Comparison of ENCODE assay signal across 8 cellular contexts in the genomic region with DNA sequence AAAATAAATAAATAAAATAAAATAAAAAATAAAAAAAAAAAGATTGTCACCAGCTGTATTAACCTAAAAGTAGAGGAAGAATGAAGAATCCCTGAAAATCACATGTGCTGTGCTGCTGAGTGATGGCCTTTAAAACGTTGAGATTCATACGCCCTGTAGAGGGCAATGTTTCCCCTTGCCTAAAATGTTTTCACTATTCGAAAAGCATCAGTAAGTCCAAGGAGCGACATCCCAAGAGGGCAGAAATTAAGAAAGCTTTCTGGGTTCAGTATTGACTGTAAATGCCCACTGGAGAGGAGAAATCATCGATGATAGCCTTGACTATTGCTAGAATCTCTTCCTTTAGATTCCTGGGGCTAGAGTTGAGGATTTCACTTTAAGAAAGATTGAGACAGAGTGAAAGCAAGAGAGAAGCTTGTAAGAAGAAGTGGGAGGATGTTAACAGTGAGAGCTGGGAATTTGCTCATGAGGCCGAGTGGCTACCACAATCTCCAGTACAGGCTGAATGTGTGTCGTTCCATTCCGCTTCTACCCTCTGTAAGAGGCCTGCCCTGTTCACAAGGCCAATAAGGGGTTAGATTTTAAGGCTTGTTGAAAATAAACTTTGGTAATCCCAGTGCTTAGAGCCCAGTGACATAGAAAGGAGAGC.
DNase-seq lines count a peak whose midpoint lies in the region; ATAC-seq and TF ChIP-seq lines count a peak whose summit lies in the region.

No MANE protein-coding gene starts in this region.

- POLR2A ChIA-PET in activated naive CD8-positive, alpha-beta T cell treated with anti-CD3 and anti-CD28 coated beads, Interleukin-2, amount 10 ng/mL, durations not matched to agents 7 days and 5 days (lab: Charles Lee) = no interaction called here

- DNase-seq in activated naive CD8-positive, alpha-beta T cell treated with anti-CD3 and anti-CD28 coated beads, Interleukin-2, amount 10 ng/mL, durations not matched to agents 7 days and 5 days = no peak
- no peak for DNase-seq in activated naive CD8-positive, alpha-beta T cell treated with anti-CD3 and anti-CD28 coated beads, Interleukin-2, amount 50 U/mL, for 24 hours
- DNase-seq in NCI-H187 treated with DMSO at 0.1 percent for 48 hours (lab: John Stamatoyannopoulos, UW) = peak; percentile 8
- DNase-seq in adipocyte (ENCODE audit: low read depth) = peak; percentile 87
- no peak for DNase-seq in left ventricle myocardium inferior
- DNase-seq in sciatic nerve (ENCODE audit: low spot score) = no peak
- DNase-seq in ureter (ENCODE audit: low spot score) = no peak

- no peak overlapping the region for H3K27ac Mint-ChIP-seq in activated naive CD8-positive, alpha-beta T cell treated with anti-CD3 and anti-CD28 coated beads, Interleukin-2, amount 10 ng/mL, durations not matched to agents 7 days and 5 days
- no peak overlapping the region for H3K27ac Mint-ChIP-seq in activated naive CD8-positive, alpha-beta T cell treated with anti-CD3 and anti-CD28 coated beads, Interleukin-2, amount 50 U/mL, for 24 hours

- H3K36me3 Mint-ChIP-seq in activated naive CD8-positive, alpha-beta T cell treated with anti-CD3 and anti-CD28 coated beads, Interleukin-2, amount 10 ng/mL, durations not matched to agents 7 days and 5 days = no peaks in the 10 kb centered on the region
- H3K36me3 Mint-ChIP-seq in activated naive CD8-positive, alpha-beta T cell treated with anti-CD3 and anti-CD28 coated beads, Interleukin-2, amount 50 U/mL, for 24 hours (ENCODE audit: low read depth) = no peaks in the 10 kb centered on the region

- H3K4me3 Mint-ChIP-seq in activated naive CD8-positive, alpha-beta T cell treated with anti-CD3 and anti-CD28 coated beads, Interleukin-2, amount 10 ng/mL, durations not matched to agents 7 days and 5 days = peak overlapping the region; percentile 61
- H3K4me3 Mint-ChIP-seq in activated naive CD8-positive, alpha-beta T cell treated with anti-CD3 and anti-CD28 coated beads, Interleukin-2, amount 50 U/mL, for 24 hours = no peak overlapping the region

- peak overlapping the region; percentile 55 for H3K9ac ChIP-seq in adipocyte (ENCODE audit: low read length)

- intact Hi-C loops in left ventricle myocardium inferior (cut with micrococcal nuclease) (loop anchor here (5.0 to 10.0 kb wide), 2 partner anchors 193 to 465 kb away; no protein-coding TSS in a partner anchor), sciatic nerve (cut with DNase I) (loop anchor here (5.0 kb wide), 1 partner anchor 460 kb away; no protein-coding TSS in a partner anchor)

- H3K4me3 ChIP-seq in adipocyte (ENCODE audit: low read length) = peak overlapping the region; percentile 76
- H3K4me3 ChIP-seq in left ventricle myocardium inferior = peak overlapping the region; percentile 46

- TF ChIP-seq CTCF in left ventricle myocardium inferior (IDR thresholded peaks at IDR 0.05; ENCODE audit: borderline replicate concordance) = peak; percentile 71

- H3K27ac ChIP-seq in left ventricle myocardium inferior (replicated peaks) = peak overlapping the region; percentile 75

- ATAC-seq in activated naive CD8-positive, alpha-beta T cell treated with anti-CD3 and anti-CD28 coated beads, Interleukin-2, amount 10 ng/mL, durations not matched to agents 7 days and 5 days (ENCODE audit: low read depth) = no peak
- no peak for ATAC-seq in activated naive CD8-positive, alpha-beta T cell treated with anti-CD3 and anti-CD28 coated beads, Interleukin-2, amount 50 U/mL, for 24 hours
- peak; percentile 63 for ATAC-seq in HG02588 (IDR thresholded peaks at IDR 0.05; ENCODE audit: unreplicated experiment)
- peak; percentile 84 for ATAC-seq in sciatic nerve

- H3K36me3 ChIP-seq in adipocyte (ENCODE audit: control insufficient read depth, insufficient read depth, low read length, severe bottlenecking) = no peaks in the 10 kb centered on the region
- no peaks in the 10 kb centered on the region for H3K36me3 ChIP-seq in left ventricle myocardium inferior

- H3K27me3 ChIP-seq in adipocyte (replicated peaks; ENCODE audit: control insufficient read depth, insufficient read depth, low read length) (no peaks in the 10 kb centered on the region), left ventricle myocardium inferior (ENCODE audit: low read depth) (no peaks in the 10 kb centered on the region)

- no peaks in the 10 kb centered on the region for H3K9me3 ChIP-seq in adipocyte (ENCODE audit: control insufficient read depth, low read length)
- no peaks in the 10 kb centered on the region for H3K9me3 ChIP-seq in left ventricle myocardium inferior (replicated peaks)

- H3K9me3 Mint-ChIP-seq in activated naive CD8-positive, alpha-beta T cell treated with anti-CD3 and anti-CD28 coated beads, Interleukin-2, amount 10 ng/mL, durations not matched to agents 7 days and 5 days = no peaks in the 10 kb centered on the region
- no peaks in the 10 kb centered on the region for H3K9me3 Mint-ChIP-seq in activated naive CD8-positive, alpha-beta T cell treated with anti-CD3 and anti-CD28 coated beads, Interleukin-2, amount 50 U/mL, for 24 hours

- H3K4me1 ChIP-seq in adipocyte (ENCODE audit: control insufficient read depth, insufficient read depth, low read length) (peaks cover 33% of the 10 kb centered on the region), left ventricle myocardium inferior (peaks cover 16% of the 10 kb centered on the region)

- H3K27me3 Mint-ChIP-seq in activated naive CD8-positive, alpha-beta T cell treated with anti-CD3 and anti-CD28 coated beads, Interleukin-2, amount 10 ng/mL, durations not matched to agents 7 days and 5 days = peaks cover 1% of the 10 kb centered on the region
- peaks cover 1% of the 10 kb centered on the region for H3K27me3 Mint-ChIP-seq in activated naive CD8-positive, alpha-beta T cell treated with anti-CD3 and anti-CD28 coated beads, Interleukin-2, amount 50 U/mL, for 24 hours

- H3K4me1 Mint-ChIP-seq in activated naive CD8-positive, alpha-beta T cell treated with anti-CD3 and anti-CD28 coated beads, Interleukin-2, amount 10 ng/mL, durations not matched to agents 7 days and 5 days = peaks cover 9% of the 10 kb centered on the region
- H3K4me1 Mint-ChIP-seq in activated naive CD8-positive, alpha-beta T cell treated with anti-CD3 and anti-CD28 coated beads, Interleukin-2, amount 50 U/mL, for 24 hours = peaks cover 6% of the 10 kb centered on the region

Comparison
In these comparisons a context has a peak if more than half of its experiments do, and no peak if none do; other contexts are left out.
1. ATAC-seq: peak in HG02588 (single experiment) and sciatic nerve (single experiment); none in activated naive CD8-positive, alpha-beta T cell treated with anti-CD3 and anti-CD28 coated beads, Interleukin-2, amount 10 ng/mL, durations not matched to agents 7 days and 5 days (single experiment) and activated naive CD8-positive, alpha-beta T cell treated with anti-CD3 and anti-CD28 coated beads, Interleukin-2, amount 50 U/mL, for 24 hours (single experiment).
2. DNase-seq: peak in NCI-H187 treated with DMSO at 0.1 percent for 48 hours (single experiment) and adipocyte (single experiment); none in activated naive CD8-positive, alpha-beta T cell treated with anti-CD3 and anti-CD28 coated beads, Interleukin-2, amount 10 ng/mL, durations not matched to agents 7 days and 5 days (single experiment), activated naive CD8-positive, alpha-beta T cell treated with anti-CD3 and anti-CD28 coated beads, Interleukin-2, amount 50 U/mL, for 24 hours (single experiment), left ventricle myocardium inferior (single experiment), sciatic nerve (single experiment) and ureter (single experiment).